8 cellular contexts compared by ENCODE assay signal in genomic region chr2:70124983-70125480, GRCh38. TPM values are rescaled to one million over a fixed set of nuclear protein-coding genes. Genes with fewer than 3 reads are reported as not detected.
DNase-seq lines count a peak whose midpoint lies in the region; ATAC-seq, FAIRE-seq and TF ChIP-seq lines count a peak whose summit lies in the region.

No MANE protein-coding gene starts in this region.

- no peaks in the 10 kb centered on the region for H4K20me1 ChIP-seq in DND-41 (ENCODE audit: insufficient read depth, low read length)

- peak; percentile 71 for ATAC-seq in DND-41 (ENCODE audit: insufficient read depth, low read depth)
- peak; percentile 33 for ATAC-seq in HG02610 (IDR thresholded peaks at IDR 0.05; ENCODE audit: unreplicated experiment)
- no peak for ATAC-seq in GM18520 (IDR thresholded peaks at IDR 0.05; ENCODE audit: unreplicated experiment)

- H3K27ac ChIP-seq in DND-41 (ENCODE audit: low read length) (peak overlapping the region; percentile 89), uterus (peak overlapping the region; percentile 99 to 100)

- peak overlapping the region; percentile 58 to 59 for H3K4me3 ChIP-seq in DND-41 (ENCODE audit: low read depth in 1 of 2, low read length in 2 of 2)
- peak overlapping the region; percentile 39 for H3K4me3 ChIP-seq in neuron (ENCODE audit: low read length)
- H3K4me3 ChIP-seq in uterus: peak overlapping the region; percentile 60 to 69

- peak overlapping the region; percentile 96 for H3K9ac ChIP-seq in DND-41 (ENCODE audit: low read depth, low read length)

- intact Hi-C loops in uterus (cut with DNase I; ENCODE audit: low total_unique reads): no loop called here

- TF ChIP-seq POLR2A in uterus (IDR thresholded peaks at IDR 0.05): no peak

- peaks cover 10% of the 10 kb centered on the region; the same call in 1 of the 2 replicates for H3K79me2 ChIP-seq in DND-41 (ENCODE audit: insufficient read depth, low read length)

- H3K4me2 ChIP-seq in DND-41 (ENCODE audit: insufficient read depth, low read length): peak overlapping the region; percentile 62

- peaks cover 42% of the 10 kb centered on the region for H3K4me1 ChIP-seq in DND-41 (ENCODE audit: insufficient read depth, low read length)
- H3K4me1 ChIP-seq in neuron (ENCODE audit: insufficient read depth, low read length): no peaks in the 10 kb centered on the region
- peaks cover 0 to 6% of the 10 kb centered on the region in 2 donors for H3K4me1 ChIP-seq in uterus

- no peak for TF ChIP-seq CTCF in DND-41 (IDR thresholded peaks at IDR 0.05; ENCODE audit: borderline replicate concordance, extremely low read depth, low read length, poor library complexity, severe bottlenecking)
- TF ChIP-seq CTCF in uterus (IDR thresholded peaks at IDR 0.05): no peak

- no peak for FAIRE-seq in frontal cortex (lab: Jason Lieb, UNC)

- no peaks in the 10 kb centered on the region for H3K36me3 ChIP-seq in DND-41 (ENCODE audit: insufficient read depth, low read length)
- H3K36me3 ChIP-seq in neuron (ENCODE audit: insufficient read depth, low read length): no peaks in the 10 kb centered on the region
- H3K36me3 ChIP-seq in uterus: no peaks in the 10 kb centered on the region

- H3K9me3 ChIP-seq in DND-41 (ENCODE audit: insufficient read depth, low read length, severe bottlenecking): no peaks in the 10 kb centered on the region
- no peaks in the 10 kb centered on the region for H3K9me3 ChIP-seq in neuron (ENCODE audit: low read length)
- H3K9me3 ChIP-seq in uterus: no peaks in the 10 kb centered on the region

- peak; percentile 81 for DNase-seq in DND-41
- DNase-seq in activated naive CD4-positive, alpha-beta T cell (lab: John Stamatoyannopoulos, UW): peak; percentile 36 to 61 (median 50)
- DNase-seq in frontal cortex (ENCODE audit: low spot score in 2 of 2): peak; percentile 54 to 61
- peak; percentile 67 to 71 for DNase-seq in uterus

- no peaks in the 10 kb centered on the region for H3K27me3 ChIP-seq in DND-41 (ENCODE audit: insufficient read depth, low read length, poor library complexity)
- H3K27me3 ChIP-seq in neuron (ENCODE audit: insufficient read depth, low read length): no peaks in the 10 kb centered on the region
- no peaks in the 10 kb centered on the region for H3K27me3 ChIP-seq in uterus

- peak overlapping the region; percentile 80 for H2AFZ ChIP-seq in DND-41 (ENCODE audit: low read depth, low read length)
- no peak overlapping the region for H2AFZ ChIP-seq in neuron (ENCODE audit: low read depth, low read length)

TF ChIP-seq in PFSK-1, 5 proteins besides CTCF, POLR2A, EP300 and RAD21:
- TF ChIP-seq REST (IDR thresholded peaks at IDR 0.05; ENCODE audit: insufficient read depth in 1 of 2, low read depth in 2 of 2, low read length in 2 of 2) (no peak), FOXP2 (optimal IDR thresholded peaks at IDR 0.05; ENCODE audit: borderline replicate concordance, extremely low read depth, extremely low read length, insufficient read depth) (no peak), SIN3A (IDR thresholded peaks at IDR 0.05; ENCODE audit: borderline replicate concordance, insufficient read depth, low read length) (no peak), POLR2AphosphoS5 (IDR thresholded peaks at IDR 0.05; ENCODE audit: low read depth, low read length) (peak; percentile 40; the same call in 1 of the 2 replicates), TAF1 (IDR thresholded peaks at IDR 0.05; ENCODE audit: borderline replicate concordance, insufficient read depth, low read length) (0 out of 2 replicates have a peak, but pooled peaks have one; percentile 4)

RNA-seq across cellular contexts. Expression of gene PCBP1, which starts 37.8 kb away (rescaled TPM):
- polyA plus RNA-seq in PFSK-1 (2012; ENCODE audit: insufficient read length, low read depth): 438 TPM
- 30.6 TPM for total RNA-seq in frontal cortex
- total RNA-seq in uterus: 100 to 1,000 TPM in 2 of 4 donors, 10 to 100 TPM in 2; 55.5 to 294 (median 101) TPM
